Comparison of ENCODE assay signal across 9 cellular contexts in the genomic region with DNA sequence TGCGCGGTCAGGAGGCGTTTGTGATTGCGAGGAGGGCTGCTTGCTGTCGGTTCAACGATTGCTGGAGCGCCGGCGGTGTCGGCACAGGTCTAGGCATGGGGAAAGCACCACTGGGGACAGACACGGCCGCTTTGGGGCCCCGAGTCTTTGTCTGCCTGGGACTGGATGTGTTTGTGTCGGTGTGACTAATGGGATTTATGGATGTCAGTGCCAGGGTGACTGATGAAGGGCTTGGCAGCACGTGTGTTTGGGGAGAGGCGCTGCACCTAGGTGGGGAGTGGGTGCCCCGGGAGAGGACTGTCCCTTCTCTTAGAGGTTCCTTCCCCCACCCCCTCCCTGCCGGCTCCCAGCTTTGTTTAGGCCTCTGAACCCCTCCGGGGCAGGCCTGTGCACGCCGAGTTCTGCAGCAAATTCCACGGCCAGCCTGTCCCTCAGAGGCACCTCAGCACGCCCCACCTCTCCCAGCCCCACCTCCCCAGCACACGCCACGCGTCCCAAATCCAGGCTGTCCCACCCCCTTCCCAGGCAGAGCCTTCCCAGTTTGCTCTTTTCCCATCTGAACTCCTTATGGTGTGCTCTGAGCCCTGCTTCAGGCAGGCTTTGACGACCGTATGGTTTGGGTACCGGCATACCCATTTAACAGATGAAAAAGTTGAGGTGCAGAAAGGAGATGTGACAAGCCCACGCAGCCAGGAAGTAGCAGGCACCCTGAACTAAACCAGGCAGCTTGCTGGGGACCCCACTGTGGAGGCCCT. TPM values are rescaled to one million over a fixed set of nuclear protein-coding genes. Genes with fewer than 3 reads are reported as not detected.
A peak's percentile ranks its signal among the peaks of the same experiment; 100 is the strongest.
DNase-seq lines count a peak whose midpoint lies in the region; TF ChIP-seq lines count a peak whose summit lies in the region.
"Had no signal": no experiment of that assay in that cellular context is flagged by ENCODE, and none has a peak within 500 bp of the region (broad histone marks: within the 10 kb centered on the region; RNA-seq: fewer than 3 reads in every experiment).

No MANE protein-coding gene starts in this region.

- H3K27me3 ChIP-seq in SJCRH30 (no peaks in the 10 kb centered on the region), neuronal stem cell (ENCODE audit: control insufficient read depth in 3 of 3, insufficient read depth in 3 of 3, low read depth in 1 of 3, low read length in 3 of 3) (peaks cover 0 to 34% (median 9%) of the 10 kb centered on the region in 3 experiments)

- peak overlapping the region; percentile 98 for H3K27ac ChIP-seq in SJCRH30
- no peak overlapping the region for H3K27ac ChIP-seq in neuronal stem cell (replicated peaks; ENCODE audit: low read length)

- no peak overlapping the region for H3K9ac ChIP-seq in neuronal stem cell (ENCODE audit: low read depth, low read length, poor library complexity)

- peak overlapping the region; percentile 99 for H3K4me2 ChIP-seq in neuronal stem cell (ENCODE audit: insufficient read depth, low read length, poor library complexity, severe bottlenecking)

- H2AFZ ChIP-seq in neuronal stem cell (ENCODE audit: low read length) = no peak overlapping the region

- no peak overlapping the region for H2BK15ac ChIP-seq in neuronal stem cell (ENCODE audit: low read length)

- H4K91ac ChIP-seq in neuronal stem cell (ENCODE audit: low read depth, low read length, poor library complexity) = no peak overlapping the region

- H3K36me3 ChIP-seq in SJCRH30 (peaks cover 5% of the 10 kb centered on the region; the same call in 1 of the 2 replicates), neuronal stem cell (replicated peaks in 1 of 2; ENCODE audit: control insufficient read depth in 2 of 2, insufficient read depth in 2 of 2, low read length in 2 of 2) (peaks cover 2 to 14% of the 10 kb centered on the region in 2 donors)

- no peak overlapping the region for H4K8ac ChIP-seq in neuronal stem cell (ENCODE audit: low read depth, low read length)

- TF ChIP-seq CTCF in fibroblast of the aortic adventitia (IDR thresholded peaks at IDR 0.05; ENCODE audit: insufficient read depth, low read length) = no peak

- peaks cover 23% of the 10 kb centered on the region for H3K79me1 ChIP-seq in neuronal stem cell (ENCODE audit: low read depth, low read length)

- H3K18ac ChIP-seq in neuronal stem cell (ENCODE audit: low read length) = peak overlapping the region; percentile 6

- peak overlapping the region; percentile 72 for H3K14ac ChIP-seq in neuronal stem cell (ENCODE audit: low read length)

- peak; percentile 42 for DNase-seq in activated CD4-positive, alpha-beta T cell treated with anti-CD3 and anti-CD28 coated beads for 48 hours
- no peak for DNase-seq in activated CD4-positive, alpha-beta T cell treated with anti-CD3 and anti-CD28 coated beads for 1 hour
- DNase-seq in SJCRH30 = peak; percentile 91 to 92
- peak; percentile 68 for DNase-seq in fibroblast of the aortic adventitia (ENCODE audit: low read depth)
- no peak for DNase-seq in neuronal stem cell (ENCODE audit: low spot score)
- no peak for DNase-seq in NCI-H69 (lab: John Stamatoyannopoulos, UW)
- no peak for DNase-seq in SIG-M5 (lab: John Stamatoyannopoulos, UW)
- DNase-seq in NCI-H2081 treated with DMSO at 0.1 percent for 48 hours (lab: John Stamatoyannopoulos, UW) = no peak
- DNase-seq: activated T-cell treated with anti-CD3 and anti-CD28 coated beads, Interleukin-2, amount 50 U/mL, for 4 hours had no signal

- no CpG with 5 or more reads among the region's 30 CpGs for WGBS in neuronal stem cell (ENCODE audit: extremely low coverage in 2 of 2, insufficient read length in 2 of 2, insufficient replicate concordance in 1 of 2), 2 donors

- no peak overlapping the region for H3K4ac ChIP-seq in neuronal stem cell (ENCODE audit: low read length)

- H3K23ac ChIP-seq in neuronal stem cell (ENCODE audit: low read depth, low read length, poor library complexity) = peak overlapping the region; percentile 73

- H3K4me1 ChIP-seq in SJCRH30 (peaks cover 9% of the 10 kb centered on the region), neuronal stem cell (ENCODE audit: control insufficient read depth in 2 of 2, insufficient read depth in 1 of 2, low read depth in 1 of 2, low read length in 2 of 2) (peaks cover 12 to 20% of the 10 kb centered on the region in 2 donors)

- H3K4me3 ChIP-seq in SJCRH30 (peak overlapping the region; percentile 55), fibroblast of the aortic adventitia (ENCODE audit: low read depth, low read length) (peak overlapping the region; percentile 91), neuronal stem cell (ENCODE audit: low read length in 2 of 2) (peak overlapping the region; percentile 16 to 93)

- H2AK5ac ChIP-seq in neuronal stem cell (ENCODE audit: low read depth, low read length) = peak overlapping the region; percentile 33

- H3K9me3 ChIP-seq in SJCRH30 (replicated peaks) = no peaks in the 10 kb centered on the region
- H3K9me3 ChIP-seq in neuronal stem cell (replicated peaks in 1 of 2; ENCODE audit: control insufficient read depth in 2 of 2, insufficient read depth in 1 of 2, low read depth in 1 of 2, low read length in 2 of 2) = peaks cover 6 to 10% of the 10 kb centered on the region in 2 donors

- H2BK120ac ChIP-seq in neuronal stem cell (ENCODE audit: low read depth, low read length) = no peak overlapping the region

- H2BK5ac ChIP-seq in neuronal stem cell (ENCODE audit: low read length) = no peak overlapping the region

- no peak overlapping the region for H2BK12ac ChIP-seq in neuronal stem cell (ENCODE audit: low read length)

RNA-seq across cellular contexts. Expression of a gene that starts 6.4 kb away (rescaled TPM):
- 24.5 and 31.1 TPM in 2 replicates for total RNA-seq in SJCRH30 (2014; rRNA removed; shearing (Covaris generic))
- total RNA-seq in fibroblast of the aortic adventitia (ENCODE audit: low replicate concordance) = 57.8 and 155 TPM in 2 replicates
- 33.6 TPM for polyA plus RNA-seq in neuronal stem cell (2013, experiment 1 of 2)
- polyA plus RNA-seq in neuronal stem cell (2013, experiment 2 of 2) = 37.1 TPM

Comparison
In these comparisons a context has a peak if more than half of its experiments do, and no peak if none do; other contexts are left out.
1. DNase-seq: peak in activated CD4-positive, alpha-beta T cell treated with anti-CD3 and anti-CD28 coated beads for 48 hours (single experiment), SJCRH30 (2 of 2) and fibroblast of the aortic adventitia (single experiment); none in activated CD4-positive, alpha-beta T cell treated with anti-CD3 and anti-CD28 coated beads for 1 hour (single experiment), neuronal stem cell (single experiment), NCI-H69 (single experiment), SIG-M5 (single experiment) and NCI-H2081 treated with DMSO at 0.1 percent for 48 hours (single experiment).
2. Peak in every context shown above with its lines, with median percentiles within 50 percentile points of each other: H3K4me3 ChIP-seq.